1 cellular context compared by ENCODE assay signal in genomic region chr10:44963772-44964633, GRCh38.
A peak's percentile ranks its signal among the peaks of the same experiment; 100 is the strongest.
TF ChIP-seq lines count a peak whose summit lies in the region.

No MANE protein-coding gene starts in this region.

TF ChIP-seq in HepG2, 621 proteins besides CTCF, POLR2A, EP300 and RAD21 (continues in another document):
- TF ChIP-seq TSC22D2 (CRISPR knock-in tag; IDR thresholded peaks at IDR 0.05; ENCODE audit: borderline replicate concordance) (no peak), GFI1 (CRISPR knock-in tag; IDR thresholded peaks at IDR 0.05; ENCODE audit: borderline replicate concordance) (no peak; the same call in none of the 2 replicates), CHD2 (IDR thresholded peaks at IDR 0.05; ENCODE audit: low read depth, low read length) (0 out of 2 replicates have a peak, but pooled peaks have one; percentile 41), MIXL1 (CRISPR knock-in tag; IDR thresholded peaks at IDR 0.05) (0 out of 2 replicates have a peak, but pooled peaks have one; percentile 22), JUND (CRISPR knock-in tag; IDR thresholded peaks at IDR 0.05) (no peak), ATAD3A (CRISPR knock-in tag; IDR thresholded peaks at IDR 0.05) (no peak), SKI (IDR thresholded peaks at IDR 0.05; ENCODE audit: partially characterized antibody) (peak; percentile 75), TAF1 (CRISPR knock-in tag; IDR thresholded peaks at IDR 0.05) (peak; percentile 52; the same call in 1 of the 2 replicates), ZFP90 (CRISPR knock-in tag; IDR thresholded peaks at IDR 0.05; ENCODE audit: borderline replicate concordance) (peak; percentile 80; the same call in 1 of the 2 replicates), PPARG (CRISPR knock-in tag; conservative IDR thresholded peaks at IDR 0.05) (peak; percentile 50; the same call in 1 of the 2 replicates), ZNF768 (CRISPR knock-in tag; IDR thresholded peaks at IDR 0.05) (peak; percentile 56), NFAT5 (CRISPR knock-in tag; IDR thresholded peaks at IDR 0.05) (0 out of 2 replicates have a peak, but pooled peaks have one; percentile 47), ZNF17 (CRISPR knock-in tag; IDR thresholded peaks at IDR 0.05) (no peak), ZNF883 (CRISPR knock-in tag; IDR thresholded peaks at IDR 0.05; ENCODE audit: not compliant biosample characterization) (peak; percentile 61), FOXA3 (CRISPR knock-in tag; IDR thresholded peaks at IDR 0.05) (peak; percentile 35; the same call in 1 of the 2 replicates), BRD4 (CRISPR knock-in tag; IDR thresholded peaks at IDR 0.05) (peak; percentile 63; the same call in 1 of the 2 replicates), ZKSCAN8 (CRISPR knock-in tag; IDR thresholded peaks at IDR 0.05; ENCODE audit: borderline replicate concordance) (0 out of 2 replicates have a peak, but pooled peaks have one; percentile 24), YEATS4 (CRISPR knock-in tag; IDR thresholded peaks at IDR 0.05; ENCODE audit: borderline replicate concordance) (peak; percentile 60; the same call in 1 of the 2 replicates), XBP1 (CRISPR knock-in tag; IDR thresholded peaks at IDR 0.05) (no peak), ZNF264 (CRISPR knock-in tag; IDR thresholded peaks at IDR 0.05) (peak; percentile 75; the same call in 1 of the 2 replicates), SRF (IDR thresholded peaks at IDR 0.05; ENCODE audit: low read depth, low read length) (no peak), ZFP82 (CRISPR knock-in tag; IDR thresholded peaks at IDR 0.05; ENCODE audit: borderline replicate concordance) (no peak), ZNF670 (CRISPR knock-in tag; IDR thresholded peaks at IDR 0.05; ENCODE audit: borderline replicate concordance) (0 out of 2 replicates have a peak, but pooled peaks have one; percentile 31), SALL1 (CRISPR knock-in tag; IDR thresholded peaks at IDR 0.05) (peak; percentile 75), ZNF317 (CRISPR knock-in tag; IDR thresholded peaks at IDR 0.05) (peak; percentile 99), TEAD3 (CRISPR knock-in tag; optimal IDR thresholded peaks at IDR 0.05; ENCODE audit: borderline replicate concordance) (peak; percentile 71), POGZ (CRISPR knock-in tag; IDR thresholded peaks at IDR 0.05) (0 out of 2 replicates have a peak, but pooled peaks have one; percentile 50), NR2F2 (IDR thresholded peaks at IDR 0.05; ENCODE audit: borderline replicate concordance, low read depth) (no peak), FOXO1 (CRISPR knock-in tag; IDR thresholded peaks at IDR 0.05) (peak; percentile 68; the same call in 1 of the 2 replicates), TARDBP (CRISPR knock-in tag; IDR thresholded peaks at IDR 0.05) (peak; percentile 78), TOPORS (CRISPR knock-in tag; IDR thresholded peaks at IDR 0.05) (no peak), AKAP8 (CRISPR knock-in tag; IDR thresholded peaks at IDR 0.05) (no peak), SNAI1 (CRISPR knock-in tag; IDR thresholded peaks at IDR 0.05; ENCODE audit: borderline replicate concordance) (peak; percentile 67; the same call in 1 of the 2 replicates), CC2D1A (CRISPR knock-in tag; IDR thresholded peaks at IDR 0.05) (no peak), CBFB (CRISPR knock-in tag; IDR thresholded peaks at IDR 0.05) (peak; percentile 71; the same call in 1 of the 2 replicates), ZNF460 (CRISPR knock-in tag; IDR thresholded peaks at IDR 0.05; ENCODE audit: borderline replicate concordance) (no peak), ZNF205 (CRISPR knock-in tag; IDR thresholded peaks at IDR 0.05) (peak; percentile 98), KDM4B (CRISPR knock-in tag; IDR thresholded peaks at IDR 0.05) (peak; percentile 44; the same call in 1 of the 2 replicates), PHF8 (CRISPR knock-in tag; IDR thresholded peaks at IDR 0.05) (peak; percentile 49), RFXAP (CRISPR knock-in tag; IDR thresholded peaks at IDR 0.05; ENCODE audit: borderline replicate concordance) (peak; percentile 70; the same call in 1 of the 2 replicates)
- TF ChIP-seq, protein P1, sequence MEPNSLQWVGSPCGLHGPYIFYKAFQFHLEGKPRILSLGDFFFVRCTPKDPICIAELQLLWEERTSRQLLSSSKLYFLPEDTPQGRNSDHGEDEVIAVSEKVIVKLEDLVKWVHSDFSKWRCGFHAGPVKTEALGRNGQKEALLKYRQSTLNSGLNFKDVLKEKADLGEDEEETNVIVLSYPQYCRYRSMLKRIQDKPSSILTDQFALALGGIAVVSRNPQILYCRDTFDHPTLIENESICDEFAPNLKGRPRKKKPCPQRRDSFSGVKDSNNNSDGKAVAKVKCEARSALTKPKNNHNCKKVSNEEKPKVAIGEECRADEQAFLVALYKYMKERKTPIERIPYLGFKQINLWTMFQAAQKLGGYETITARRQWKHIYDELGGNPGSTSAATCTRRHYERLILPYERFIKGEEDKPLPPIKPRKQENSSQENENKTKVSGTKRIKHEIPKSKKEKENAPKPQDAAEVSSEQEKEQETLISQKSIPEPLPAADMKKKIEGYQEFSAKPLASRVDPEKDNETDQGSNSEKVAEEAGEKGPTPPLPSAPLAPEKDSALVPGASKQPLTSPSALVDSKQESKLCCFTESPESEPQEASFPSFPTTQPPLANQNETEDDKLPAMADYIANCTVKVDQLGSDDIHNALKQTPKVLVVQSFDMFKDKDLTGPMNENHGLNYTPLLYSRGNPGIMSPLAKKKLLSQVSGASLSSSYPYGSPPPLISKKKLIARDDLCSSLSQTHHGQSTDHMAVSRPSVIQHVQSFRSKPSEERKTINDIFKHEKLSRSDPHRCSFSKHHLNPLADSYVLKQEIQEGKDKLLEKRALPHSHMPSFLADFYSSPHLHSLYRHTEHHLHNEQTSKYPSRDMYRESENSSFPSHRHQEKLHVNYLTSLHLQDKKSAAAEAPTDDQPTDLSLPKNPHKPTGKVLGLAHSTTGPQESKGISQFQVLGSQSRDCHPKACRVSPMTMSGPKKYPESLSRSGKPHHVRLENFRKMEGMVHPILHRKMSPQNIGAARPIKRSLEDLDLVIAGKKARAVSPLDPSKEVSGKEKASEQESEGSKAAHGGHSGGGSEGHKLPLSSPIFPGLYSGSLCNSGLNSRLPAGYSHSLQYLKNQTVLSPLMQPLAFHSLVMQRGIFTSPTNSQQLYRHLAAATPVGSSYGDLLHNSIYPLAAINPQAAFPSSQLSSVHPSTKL (CRISPR knock-in tag; IDR thresholded peaks at IDR 0.05): peak; percentile 44; the same call in 1 of the 2 replicates
- TF ChIP-seq, protein P2, sequence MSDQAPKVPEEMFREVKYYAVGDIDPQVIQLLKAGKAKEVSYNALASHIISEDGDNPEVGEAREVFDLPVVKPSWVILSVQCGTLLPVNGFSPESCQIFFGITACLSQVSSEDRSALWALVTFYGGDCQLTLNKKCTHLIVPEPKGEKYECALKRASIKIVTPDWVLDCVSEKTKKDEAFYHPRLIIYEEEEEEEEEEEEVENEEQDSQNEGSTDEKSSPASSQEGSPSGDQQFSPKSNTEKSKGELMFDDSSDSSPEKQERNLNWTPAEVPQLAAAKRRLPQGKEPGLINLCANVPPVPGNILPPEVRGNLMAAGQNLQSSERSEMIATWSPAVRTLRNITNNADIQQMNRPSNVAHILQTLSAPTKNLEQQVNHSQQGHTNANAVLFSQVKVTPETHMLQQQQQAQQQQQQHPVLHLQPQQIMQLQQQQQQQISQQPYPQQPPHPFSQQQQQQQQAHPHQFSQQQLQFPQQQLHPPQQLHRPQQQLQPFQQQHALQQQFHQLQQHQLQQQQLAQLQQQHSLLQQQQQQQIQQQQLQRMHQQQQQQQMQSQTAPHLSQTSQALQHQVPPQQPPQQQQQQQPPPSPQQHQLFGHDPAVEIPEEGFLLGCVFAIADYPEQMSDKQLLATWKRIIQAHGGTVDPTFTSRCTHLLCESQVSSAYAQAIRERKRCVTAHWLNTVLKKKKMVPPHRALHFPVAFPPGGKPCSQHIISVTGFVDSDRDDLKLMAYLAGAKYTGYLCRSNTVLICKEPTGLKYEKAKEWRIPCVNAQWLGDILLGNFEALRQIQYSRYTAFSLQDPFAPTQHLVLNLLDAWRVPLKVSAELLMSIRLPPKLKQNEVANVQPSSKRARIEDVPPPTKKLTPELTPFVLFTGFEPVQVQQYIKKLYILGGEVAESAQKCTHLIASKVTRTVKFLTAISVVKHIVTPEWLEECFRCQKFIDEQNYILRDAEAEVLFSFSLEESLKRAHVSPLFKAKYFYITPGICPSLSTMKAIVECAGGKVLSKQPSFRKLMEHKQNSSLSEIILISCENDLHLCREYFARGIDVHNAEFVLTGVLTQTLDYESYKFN (CRISPR knock-in tag; conservative IDR thresholded peaks at IDR 0.05): peak; percentile 70
- TF ChIP-seq, protein P3, sequence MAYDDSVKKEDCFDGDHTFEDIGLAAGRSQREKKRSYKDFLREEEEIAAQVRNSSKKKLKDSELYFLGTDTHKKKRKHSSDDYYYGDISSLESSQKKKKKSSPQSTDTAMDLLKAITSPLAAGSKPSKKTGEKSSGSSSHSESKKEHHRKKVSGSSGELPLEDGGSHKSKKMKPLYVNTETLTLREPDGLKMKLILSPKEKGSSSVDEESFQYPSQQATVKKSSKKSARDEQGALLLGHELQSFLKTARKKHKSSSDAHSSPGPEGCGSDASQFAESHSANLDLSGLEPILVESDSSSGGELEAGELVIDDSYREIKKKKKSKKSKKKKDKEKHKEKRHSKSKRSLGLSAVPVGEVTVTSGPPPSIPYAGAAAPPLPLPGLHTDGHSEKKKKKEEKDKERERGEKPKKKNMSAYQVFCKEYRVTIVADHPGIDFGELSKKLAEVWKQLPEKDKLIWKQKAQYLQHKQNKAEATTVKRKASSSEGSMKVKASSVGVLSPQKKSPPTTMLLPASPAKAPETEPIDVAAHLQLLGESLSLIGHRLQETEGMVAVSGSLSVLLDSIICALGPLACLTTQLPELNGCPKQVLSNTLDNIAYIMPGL (CRISPR knock-in tag; IDR thresholded peaks at IDR 0.05; ENCODE audit: borderline replicate concordance in 1 of 2, low read depth in 1 of 2): 0 out of 4 replicates have a peak, but pooled peaks of 1 of the 2 experiments have one; percentile 43
- TF ChIP-seq, protein P4, sequence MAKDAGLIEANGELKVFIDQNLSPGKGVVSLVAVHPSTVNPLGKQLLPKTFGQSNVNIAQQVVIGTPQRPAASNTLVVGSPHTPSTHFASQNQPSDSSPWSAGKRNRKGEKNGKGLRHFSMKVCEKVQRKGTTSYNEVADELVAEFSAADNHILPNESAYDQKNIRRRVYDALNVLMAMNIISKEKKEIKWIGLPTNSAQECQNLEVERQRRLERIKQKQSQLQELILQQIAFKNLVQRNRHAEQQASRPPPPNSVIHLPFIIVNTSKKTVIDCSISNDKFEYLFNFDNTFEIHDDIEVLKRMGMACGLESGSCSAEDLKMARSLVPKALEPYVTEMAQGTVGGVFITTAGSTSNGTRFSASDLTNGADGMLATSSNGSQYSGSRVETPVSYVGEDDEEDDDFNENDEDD (CRISPR knock-in tag; IDR thresholded peaks at IDR 0.05; ENCODE audit: borderline replicate concordance): peak; percentile 42; the same call in 1 of the 2 replicates
- TF ChIP-seq, protein P5, sequence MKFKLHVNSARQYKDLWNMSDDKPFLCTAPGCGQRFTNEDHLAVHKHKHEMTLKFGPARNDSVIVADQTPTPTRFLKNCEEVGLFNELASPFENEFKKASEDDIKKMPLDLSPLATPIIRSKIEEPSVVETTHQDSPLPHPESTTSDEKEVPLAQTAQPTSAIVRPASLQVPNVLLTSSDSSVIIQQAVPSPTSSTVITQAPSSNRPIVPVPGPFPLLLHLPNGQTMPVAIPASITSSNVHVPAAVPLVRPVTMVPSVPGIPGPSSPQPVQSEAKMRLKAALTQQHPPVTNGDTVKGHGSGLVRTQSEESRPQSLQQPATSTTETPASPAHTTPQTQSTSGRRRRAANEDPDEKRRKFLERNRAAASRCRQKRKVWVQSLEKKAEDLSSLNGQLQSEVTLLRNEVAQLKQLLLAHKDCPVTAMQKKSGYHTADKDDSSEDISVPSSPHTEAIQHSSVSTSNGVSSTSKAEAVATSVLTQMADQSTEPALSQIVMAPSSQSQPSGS (CRISPR knock-in tag; IDR thresholded peaks at IDR 0.05): peak; percentile 15; the same call in 1 of the 2 replicates
